1 cellular context compared by ENCODE assay signal in genomic region chr12:42296503-42297109, GRCh38.
TF ChIP-seq lines count a peak whose summit lies in the region.

No MANE protein-coding gene starts in this region.

TF ChIP-seq in HepG2, 621 proteins besides CTCF, POLR2A, EP300 and RAD21:
- TF ChIP-seq TMF1 (CRISPR knock-in tag; IDR thresholded peaks at IDR 0.05; ENCODE audit: low read depth) (no peak), STAG1 (CRISPR knock-in tag; IDR thresholded peaks at IDR 0.05) (peak; percentile 42), ELK4 (CRISPR knock-in tag; IDR thresholded peaks at IDR 0.05; ENCODE audit: borderline replicate concordance) (no peak), ZSCAN22 (CRISPR knock-in tag; IDR thresholded peaks at IDR 0.05) (no peak), MAFK (conservative IDR thresholded peaks at IDR 0.05 in 1 of 2, IDR thresholded peaks at IDR 0.05 in 1 of 2; ENCODE audit: low read length in 2 of 2) (no peak), RORA (CRISPR knock-in tag; IDR thresholded peaks at IDR 0.05) (no peak), TAF1 (CRISPR knock-in tag; IDR thresholded peaks at IDR 0.05) (no peak), ZNF331 (CRISPR knock-in tag; IDR thresholded peaks at IDR 0.05) (no peak), NR2F2 (IDR thresholded peaks at IDR 0.05; ENCODE audit: borderline replicate concordance, low read depth) (no peak), GABPA (IDR thresholded peaks at IDR 0.05; ENCODE audit: low read depth, low read length) (no peak), GABPA (CRISPR knock-in tag; IDR thresholded peaks at IDR 0.05; ENCODE audit: low read depth) (peak; percentile 56)
